In genomic region chr10:11165591-11166543, GRCh38 we compare ENCODE assay signal across 7 cellular contexts.
DNase-seq lines count a peak whose midpoint lies in the region; ATAC-seq and TF ChIP-seq lines count a peak whose summit lies in the region.

No MANE protein-coding gene starts in this region.

- intact Hi-C loops in Right ventricle myocardium superior (cut with DNase I), result loop anchor here (10.0 kb wide), 1 partner anchor 99 kb away; no protein-coding TSS in a partner anchor

- H3K27me3 Mint-ChIP-seq in progenitor cell of endocrine pancreas, result peaks cover 51% of the 10 kb centered on the region

- TF ChIP-seq CTCF in progenitor cell of endocrine pancreas (IDR thresholded peaks at IDR 0.05; ENCODE audit: unreplicated experiment), result peak; percentile 60

- DNase-seq in NOMO-1 (lab: John Stamatoyannopoulos, UW; ENCODE audit: unreplicated experiment in 2 of 2), result peak; percentile 66 to 86
- peak; percentile 59 for DNase-seq in activated T-helper 9 cell treated with anti-CD3 and anti-CD28 coated beads, Interleukin-2, amount 50 U/mL, for 16 hours (ENCODE audit: low read depth)
- peak; percentile 82 for DNase-seq in Right ventricle myocardium superior
- peak; percentile 20 for DNase-seq in progenitor cell of endocrine pancreas (ENCODE audit: low spot score, unreplicated experiment)
- DNase-seq in NCI-H446 (lab: John Stamatoyannopoulos, UW), result no peak

- H3K36me3 Mint-ChIP-seq in progenitor cell of endocrine pancreas (ENCODE audit: insufficient read depth), result no peaks in the 10 kb centered on the region

- H3K4me1 Mint-ChIP-seq in progenitor cell of endocrine pancreas (ENCODE audit: low read depth), result peaks cover 8% of the 10 kb centered on the region

- H3K27ac Mint-ChIP-seq in progenitor cell of endocrine pancreas, result no peak overlapping the region

- peaks cover 9% of the 10 kb centered on the region for H3K9me3 Mint-ChIP-seq in progenitor cell of endocrine pancreas (ENCODE audit: low read depth)

- peak overlapping the region; percentile 75 for H3K4me3 Mint-ChIP-seq in progenitor cell of endocrine pancreas (ENCODE audit: low read depth)

- ATAC-seq in GM18508 (IDR thresholded peaks at IDR 0.05; ENCODE audit: insufficient read depth, unreplicated experiment) (peak; percentile 48), HG02798 (IDR thresholded peaks at IDR 0.05; ENCODE audit: poor library complexity, unreplicated experiment) (peak; percentile 63), Right ventricle myocardium superior (ENCODE audit: poor library complexity) (peak; percentile 74)

Comparison
In these comparisons a context has a peak if more than half of its experiments do, and no peak if none do; other contexts are left out.
1. DNase-seq: peak in NOMO-1 (2 of 2), activated T-helper 9 cell treated with anti-CD3 and anti-CD28 coated beads, Interleukin-2, amount 50 U/mL, for 16 hours (single experiment), Right ventricle myocardium superior (single experiment) and progenitor cell of endocrine pancreas (single experiment); none in NCI-H446 (0 of 2).
2. Peak in every context shown above with its lines, with median percentiles within 50 percentile points of each other: ATAC-seq.